29 cellular contexts compared by ENCODE assay signal in genomic region chr6:151119823-151120524, GRCh38.
DNase-seq lines count a peak whose midpoint lies in the region; ATAC-seq and TF ChIP-seq lines count a peak whose summit lies in the region.
"Had no signal": no experiment of that assay in that cellular context is flagged by ENCODE, and none has a peak within 500 bp of the region (broad histone marks: within the 10 kb centered on the region; RNA-seq: fewer than 3 reads in every experiment).

No MANE protein-coding gene starts in this region.

- no peak for TF ChIP-seq CTCF in GM23338 (conservative IDR thresholded peaks at IDR 0.05; ENCODE audit: low read depth in 2 of 2)

- no peak overlapping the region for H3K4me2 ChIP-seq in GM23338
- H3K4me2 ChIP-seq: BLaER1 had no signal

- H3K36me3 ChIP-seq in GM23338 (ENCODE audit: insufficient read depth) (no peaks in the 10 kb centered on the region), neuron (ENCODE audit: insufficient read depth, low read length) (no peaks in the 10 kb centered on the region)
- H3K36me3 ChIP-seq: BLaER1, left lung, neutrophil, SJSA1, spleen, vagina had no signal

- no peaks in the 10 kb centered on the region for H3K9me2 ChIP-seq in GM23338 (ENCODE audit: insufficient read depth)

- H3K27ac ChIP-seq in GM23338 (ENCODE audit: low read depth) = no peak overlapping the region; the same call in 1 of the 2 replicates
- H3K27ac ChIP-seq: BLaER1, body of pancreas, foreskin keratinocyte, HL-60, left lung, neutrophil, SJSA1, spleen, vagina had no signal

- H2AFZ ChIP-seq in GM23338 (peak overlapping the region; percentile 38; the same call in 1 of the 2 replicates), neuron (ENCODE audit: low read depth, low read length) (peak overlapping the region; percentile 63)

- no peak overlapping the region for H3K4me3 ChIP-seq in GM23338
- no peak overlapping the region for H3K4me3 ChIP-seq in neuron (ENCODE audit: low read length)
- H3K4me3 ChIP-seq: BLaER1, body of pancreas, left lung, SJSA1, spleen, vagina had no signal

- H4K20me1 ChIP-seq in GM23338 (replicated peaks; ENCODE audit: insufficient read depth) = no peaks in the 10 kb centered on the region
- H4K20me1 ChIP-seq: BLaER1 had no signal

- no peaks in the 10 kb centered on the region for H3K27me3 ChIP-seq in GM23338 (ENCODE audit: insufficient read depth)
- no peaks in the 10 kb centered on the region for H3K27me3 ChIP-seq in neuron (ENCODE audit: insufficient read depth, low read length)
- H3K27me3 ChIP-seq: BLaER1, body of pancreas, foreskin keratinocyte, left lung, neutrophil, SJSA1, spleen, vagina had no signal

- no peaks in the 10 kb centered on the region for H3K9me3 Mint-ChIP-seq in GM23338
- no peaks in the 10 kb centered on the region for H3K9me3 Mint-ChIP-seq in effector memory CD8-positive, alpha-beta T cell
- H3K9me3 Mint-ChIP-seq: activated T-cell treated with anti-CD3 and anti-CD28 coated beads, Interleukin-2, amount 50 U/mL, for 24 hours; stimulated activated naive B cell treated with anti-CD40 and anti-IgM and Interleukin-4, amounts not matched to agents 10 μg/mL and 1 μg/mL and 100 μg/mL, for 72 hours; T-helper 1 cell treated with Interleukin-12 subunit alpha and Interleukin-12 subunit beta and Interleukin-4 antibody, amounts not matched to agents 30 μg/mL and 1 μg/mL, for 36 hours had no signal

- no peak overlapping the region for H3K27ac Mint-ChIP-seq in GM23338
- peak overlapping the region in 1 of 2 donors; percentile 35 for H3K27ac Mint-ChIP-seq in effector memory CD8-positive, alpha-beta T cell
- H3K27ac Mint-ChIP-seq: activated T-cell treated with anti-CD3 and anti-CD28 coated beads, Interleukin-2, amount 50 U/mL, for 24 hours; stimulated activated naive B cell treated with anti-CD40 and anti-IgM and Interleukin-4, amounts not matched to agents 10 μg/mL and 1 μg/mL and 100 μg/mL, for 72 hours; T-helper 1 cell treated with Interleukin-12 subunit alpha and Interleukin-12 subunit beta and Interleukin-4 antibody, amounts not matched to agents 30 μg/mL and 1 μg/mL, for 36 hours had no signal

- no peaks in the 10 kb centered on the region for H3K9me3 ChIP-seq in neuron (ENCODE audit: low read length)
- H3K9me3 ChIP-seq: BLaER1, body of pancreas, Caco-2, left lung, neutrophil, SJSA1, spleen, vagina had no signal

- H3K4me1 ChIP-seq in GM23338 (ENCODE audit: insufficient read depth) (no peaks in the 10 kb centered on the region), neuron (ENCODE audit: insufficient read depth, low read length) (peaks cover 4% of the 10 kb centered on the region)
- H3K4me1 ChIP-seq: body of pancreas, left lung, SJSA1, vagina had no signal

- H3K4me3 Mint-ChIP-seq in GM23338 = no peak overlapping the region
- no peak overlapping the region for H3K4me3 Mint-ChIP-seq in effector memory CD8-positive, alpha-beta T cell
- H3K4me3 Mint-ChIP-seq: activated T-cell treated with anti-CD3 and anti-CD28 coated beads, Interleukin-2, amount 50 U/mL, for 24 hours; stimulated activated naive B cell treated with anti-CD40 and anti-IgM and Interleukin-4, amounts not matched to agents 10 μg/mL and 1 μg/mL and 100 μg/mL, for 72 hours; T-helper 1 cell treated with Interleukin-12 subunit alpha and Interleukin-12 subunit beta and Interleukin-4 antibody, amounts not matched to agents 30 μg/mL and 1 μg/mL, for 36 hours had no signal

- H3K4me1 Mint-ChIP-seq in GM23338 = no peaks in the 10 kb centered on the region
- H3K4me1 Mint-ChIP-seq in effector memory CD8-positive, alpha-beta T cell (ENCODE audit: low read depth in 2 of 2) = peaks cover 0 to 5% of the 10 kb centered on the region in 2 donors
- H3K4me1 Mint-ChIP-seq: stimulated activated naive B cell treated with anti-CD40 and anti-IgM and Interleukin-4, amounts not matched to agents 10 μg/mL and 1 μg/mL and 100 μg/mL, for 72 hours had no signal

- H3K36me3 Mint-ChIP-seq in GM23338 (ENCODE audit: low read depth) = no peaks in the 10 kb centered on the region
- H3K36me3 Mint-ChIP-seq in effector memory CD8-positive, alpha-beta T cell (ENCODE audit: insufficient read depth) = no peaks in the 10 kb centered on the region
- H3K36me3 Mint-ChIP-seq: stimulated activated naive B cell treated with anti-CD40 and anti-IgM and Interleukin-4, amounts not matched to agents 10 μg/mL and 1 μg/mL and 100 μg/mL, for 72 hours had no signal

- H3F3A ChIP-seq in GM23338 (replicated peaks; ENCODE audit: low read depth) = no peaks in the 10 kb centered on the region

- ATAC-seq in GM23338 (no peak), left lobe of liver (peak; percentile 5)
- ATAC-seq in effector memory CD8-positive, alpha-beta T cell (replicated peaks) = no peak
- ATAC-seq: body of pancreas; esophagus mucosa; foreskin keratinocyte; left lung; stimulated activated naive B cell treated with anti-CD40 and anti-IgM and Interleukin-4, amounts not matched to agents 10 μg/mL and 1 μg/mL and 100 μg/mL, for 72 hours had no signal

- peaks cover 3% of the 10 kb centered on the region for H3K27me3 Mint-ChIP-seq in GM23338 (ENCODE audit: insufficient read depth, low read depth, poor library complexity)
- H3K27me3 Mint-ChIP-seq in effector memory CD8-positive, alpha-beta T cell = peaks cover 0 to 15% of the 10 kb centered on the region in 2 donors
- H3K27me3 Mint-ChIP-seq: activated T-cell treated with anti-CD3 and anti-CD28 coated beads, Interleukin-2, amount 50 U/mL, for 24 hours; stimulated activated naive B cell treated with anti-CD40 and anti-IgM and Interleukin-4, amounts not matched to agents 10 μg/mL and 1 μg/mL and 100 μg/mL, for 72 hours had no signal

- no peaks in the 10 kb centered on the region for H3K79me2 ChIP-seq in GM23338 (replicated peaks; ENCODE audit: insufficient read depth)

- no peak for DNase-seq in GM23338 (ENCODE audit: low spot score)
- DNase-seq in NCI-H2227 (lab: John Stamatoyannopoulos, UW; ENCODE audit: unreplicated experiment) = peak; percentile 33
- DNase-seq in left lobe of liver (ENCODE audit: low spot score) = no peak
- DNase-seq in HUDEP-2 (lab: John Stamatoyannopoulos, UW; ENCODE audit: unreplicated experiment in 76 of 76) = no peak
- no peak for DNase-seq in SKM-1 treated with dmso at 0.1 percent for 144 hours (lab: John Stamatoyannopoulos, UW; ENCODE audit: unreplicated experiment)
- DNase-seq in effector memory CD8-positive, alpha-beta T cell = no peak
- DNase-seq in SHP77 (lab: John Stamatoyannopoulos, UW) = no peak
- DNase-seq: ACHN; activated CD4-positive, alpha-beta T cell treated with anti-CD3 and anti-CD28 coated beads for 48 hours; activated T-cell treated with anti-CD3 and anti-CD28 coated beads, Interleukin-2, amount 50 U/mL, for 24 hours; body of pancreas; effector CD8-positive, alpha-beta T cell; foreskin keratinocyte; H7; left lung; NCI-H1105 treated with DMSO at 0.1 percent for 48 hours; NCI-H446 treated with DMSO at 0.1 percent for 48 hours; spleen; stimulated activated CD4-positive, alpha-beta T cell treated with anti-CD3 and anti-CD28 coated beads, Interleukin-4, amount 100 ng/mL, for 1 hour; stimulated activated naive B cell treated with anti-CD40 and anti-IgM and Interleukin-4, amounts not matched to agents 10 μg/mL and 1 μg/mL and 100 μg/mL, for 72 hours had no signal

TF ChIP-seq in GM23338, 12 proteins besides CTCF, POLR2A, EP300 and RAD21 (continues in another document):
- no peak for TF ChIP-seq ZNF331 (CRISPR knock-in tag; IDR thresholded peaks at IDR 0.05; ENCODE audit: low read depth)
- TF ChIP-seq ETS1 (IDR thresholded peaks at IDR 0.05) = no peak
- no peak for TF ChIP-seq ZNF114 (CRISPR knock-in tag; IDR thresholded peaks at IDR 0.05)
- no peak for TF ChIP-seq EZH2phosphoT487 (IDR thresholded peaks at IDR 0.05; ENCODE audit: unreplicated experiment)
